ENCODE assay signal across 1 cellular context in genomic region chr6:41373919-41374617, GRCh38.
TF ChIP-seq lines count a peak whose summit lies in the region.

No MANE protein-coding gene starts in this region.

TF ChIP-seq in WTC11, 78 proteins besides CTCF, POLR2A, EP300 and RAD21 (continued from another document):
- 0 out of 2 replicates have a peak, but pooled peaks have one; percentile 56 for TF ChIP-seq PREB (CRISPR knock-in tag; IDR thresholded peaks at IDR 0.05; ENCODE audit: borderline replicate concordance)
- TF ChIP-seq MAX (CRISPR knock-in tag; IDR thresholded peaks at IDR 0.05): peak; percentile 85
- no peak for TF ChIP-seq TEAD4 (CRISPR knock-in tag; IDR thresholded peaks at IDR 0.05)
- 0 out of 2 replicates have a peak, but pooled peaks have one; percentile 62 for TF ChIP-seq TP53 (CRISPR knock-in tag; IDR thresholded peaks at IDR 0.05)
- TF ChIP-seq ZNF281 (CRISPR knock-in tag; IDR thresholded peaks at IDR 0.05): peak; percentile 83
- peak; percentile 56 for TF ChIP-seq USF1 (CRISPR knock-in tag; IDR thresholded peaks at IDR 0.05)
- peak; percentile 63; the same call in 1 of the 2 replicates for TF ChIP-seq NFE2L1 (CRISPR knock-in tag; IDR thresholded peaks at IDR 0.05)
- TF ChIP-seq FOXP1 (CRISPR knock-in tag; IDR thresholded peaks at IDR 0.05; ENCODE audit: borderline replicate concordance): peak; percentile 66
- TF ChIP-seq USF2 (CRISPR knock-in tag; IDR thresholded peaks at IDR 0.05): peak; percentile 66
- TF ChIP-seq ESRRA (CRISPR knock-in tag; IDR thresholded peaks at IDR 0.05; ENCODE audit: borderline replicate concordance): peak; percentile 89; the same call in 1 of the 2 replicates
- peak; percentile 20; the same call in 1 of the 2 replicates for TF ChIP-seq ZNF219 (CRISPR knock-in tag; IDR thresholded peaks at IDR 0.05; ENCODE audit: borderline replicate concordance)
- 0 out of 2 replicates have a peak, but pooled peaks have one; percentile 28 for TF ChIP-seq FOXP4 (CRISPR knock-in tag; IDR thresholded peaks at IDR 0.05)
- no peak for TF ChIP-seq NR3C1 (CRISPR knock-in tag; conservative IDR thresholded peaks at IDR 0.05; ENCODE audit: low read depth)
- peak; percentile 31; the same call in 1 of the 2 replicates for TF ChIP-seq NFYB (CRISPR knock-in tag; conservative IDR thresholded peaks at IDR 0.05; ENCODE audit: low read depth)
- TF ChIP-seq ZNF263 (CRISPR knock-in tag; IDR thresholded peaks at IDR 0.05; ENCODE audit: low read depth): peak; percentile 75; the same call in 1 of the 2 replicates
- TF ChIP-seq ZNF121 (CRISPR knock-in tag; IDR thresholded peaks at IDR 0.05): peak; percentile 2; the same call in 1 of the 2 replicates
- TF ChIP-seq E2F1 (CRISPR knock-in tag; IDR thresholded peaks at IDR 0.05): peak; percentile 38; the same call in 1 of the 2 replicates
- TF ChIP-seq FOXK1 (CRISPR knock-in tag; IDR thresholded peaks at IDR 0.05): peak; percentile 67; the same call in 1 of the 2 replicates
- TF ChIP-seq ZNF416 (CRISPR knock-in tag; IDR thresholded peaks at IDR 0.05): 0 out of 2 replicates have a peak, but pooled peaks have one; percentile 24
- TF ChIP-seq SP1 (CRISPR knock-in tag; conservative IDR thresholded peaks at IDR 0.05): peak; percentile 46; the same call in 1 of the 2 replicates
- 0 out of 2 replicates have a peak, but pooled peaks have one; percentile 10 for TF ChIP-seq E2F5 (CRISPR knock-in tag; IDR thresholded peaks at IDR 0.05)
- peak; percentile 78; the same call in 1 of the 2 replicates for TF ChIP-seq TEAD1 (CRISPR knock-in tag; IDR thresholded peaks at IDR 0.05)
- no peak for TF ChIP-seq SOX15 (CRISPR knock-in tag; IDR thresholded peaks at IDR 0.05)
